26 cellular contexts compared by ENCODE assay signal in the genomic region with DNA sequence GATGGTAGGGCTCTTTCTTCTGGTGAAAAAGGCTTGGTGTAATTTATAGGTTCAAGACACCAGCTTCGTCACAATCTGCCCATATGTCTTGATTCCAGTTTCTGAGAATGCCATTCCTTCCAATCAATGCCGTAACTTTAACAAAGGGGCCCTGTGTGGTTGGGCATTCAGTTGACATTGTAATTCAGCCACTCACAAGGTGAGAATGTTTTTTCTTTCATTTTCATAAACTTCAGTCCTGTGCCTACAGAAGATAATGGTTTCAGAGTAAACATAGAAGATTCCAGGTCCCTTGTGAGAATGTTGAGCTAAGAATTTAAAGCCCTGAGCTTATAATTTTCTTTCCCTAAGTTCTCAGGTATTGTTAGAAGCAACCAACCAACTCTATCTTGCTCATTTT.
"Had no signal": no experiment of that assay in that cellular context is flagged by ENCODE, and none has a peak within 500 bp of the region (broad histone marks: within the 10 kb centered on the region; RNA-seq: fewer than 3 reads in every experiment).

No MANE protein-coding gene starts in this region.

- ATAC-seq: stimulated activated effector memory CD8-positive, alpha-beta T cell treated with anti-CD3 and anti-CD28 coated beads, Interleukin-12 subunit alpha, Interleukin-12 subunit beta, amount 100 ng/mL, for 72 hours; stimulated activated memory B cell treated with anti-CD40 and anti-IgM and Interleukin-4, amounts not matched to agents 10 μg/mL and 1 μg/mL and 100 μg/mL, for 72 hours; stimulated activated naive B cell treated with anti-CD40 and anti-IgM and Interleukin-4, amounts not matched to agents 10 μg/mL and 1 μg/mL and 100 μg/mL, for 72 hours; stimulated activated naive CD8-positive, alpha-beta T cell treated with anti-CD3 and anti-CD28 coated beads, Interleukin-15, amount 100 ng/mL, for 72 hours; stimulated activated naive CD8-positive, alpha-beta T cell treated with anti-CD3 and anti-CD28 coated beads, Interleukin-15, Interleukin-2, amounts not matched to agents 100 U/mL and 50 U/mL, for 24 hours; upper lobe of right lung had no signal

- H3K36me3 ChIP-seq: stomach, suprapubic skin, thoracic aorta, thyroid gland, transverse colon, upper lobe of left lung, upper lobe of right lung, uterus, vagina had no signal

- H3K4me1 ChIP-seq: stomach, suprapubic skin, testis, thyroid gland, tibial artery, tibial nerve, transverse colon, upper lobe of left lung, upper lobe of right lung, uterus, vagina had no signal

- H3K4me3 ChIP-seq: stomach, suprapubic skin, testis, thoracic aorta, thyroid gland, tibial artery, tibial nerve, transverse colon, upper lobe of left lung, upper lobe of right lung, uterus, vagina had no signal

- H3K27me3 ChIP-seq: stomach, suprapubic skin, testis, thyroid gland, tibial artery, tibial nerve, transverse colon, upper lobe of left lung, upper lobe of right lung, uterus, vagina had no signal

- H3K27ac ChIP-seq: stomach, suprapubic skin, testis, thoracic aorta, thyroid gland, tibial artery, tibial nerve, transverse colon, upper lobe of left lung, upper lobe of right lung, uterus, vagina had no signal

- DNase-seq: stimulated activated CD4-positive, alpha-beta T cell treated with anti-CD3 and anti-CD28 coated beads, Interleukin-2, amount 100 ng/mL, for 48 hours; stimulated activated CD4-positive, alpha-beta T cell treated with anti-CD3 and anti-CD28 coated beads, Interleukin-4, amount 100 ng/mL, for 1 hour; stimulated activated CD4-positive, alpha-beta T cell treated with anti-CD3 and anti-CD28 coated beads, Interleukin-4, amount 100 ng/mL, for 24 hours; stimulated activated CD4-positive, alpha-beta T cell treated with anti-CD3 and anti-CD28 coated beads, Interleukin-4, amount 100 ng/mL, for 4 hours; stimulated activated CD8-positive, alpha-beta memory T cell treated with anti-CD3 and anti-CD28 coated beads, Interleukin-4, amount 100 ng/mL, for 48 hours; stimulated activated naive B cell treated with anti-CD40 and anti-IgM and Interleukin-4, amounts not matched to agents 10 μg/mL and 1 μg/mL and 100 μg/mL, for 72 hours; stimulated activated naive CD4-positive, alpha-beta T cell; stimulated activated naive CD4-positive, alpha-beta T cell treated with Interleukin-2 at 50 U/mL for 16 hours; stimulated activated naive CD8-positive, alpha-beta T cell treated with anti-CD3 and anti-CD28 coated beads, Interleukin-15, amount 100 ng/mL, for 72 hours; stimulated activated naive CD8-positive, alpha-beta T cell treated with anti-CD3 and anti-CD28 coated beads, Interleukin-15, Interleukin-2, amounts not matched to agents 100 U/mL and 50 U/mL, for 24 hours; stomach; substantia nigra; testis; thyroid gland; tibial artery; transverse colon; upper lobe of left lung; upper lobe of right lung; uterus had no signal

- H3K9me3 ChIP-seq: suprapubic skin, testis, thyroid gland, transverse colon, upper lobe of right lung, uterus, vagina had no signal

- FAIRE-seq: urothelium cell line had no signal
